32 cellular contexts compared by ENCODE assay signal in the genomic region with DNA sequence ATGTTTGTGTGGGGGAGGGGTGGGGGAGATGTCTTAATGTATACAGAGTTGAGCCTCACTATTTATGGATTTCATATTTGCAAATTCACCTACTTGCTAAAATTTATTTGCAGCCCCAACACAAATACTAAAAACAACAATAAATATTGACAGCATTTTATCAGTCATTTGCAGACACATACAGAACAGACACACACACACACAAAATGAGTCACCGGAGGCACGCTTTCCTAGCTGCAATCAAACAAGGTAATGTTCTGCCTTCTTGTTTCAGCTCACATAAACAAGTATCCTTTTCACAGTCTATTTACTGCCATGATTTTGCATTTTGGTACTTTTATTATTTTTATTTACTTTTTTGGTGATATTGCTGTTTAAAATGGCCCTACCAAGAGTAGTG.
A peak's percentile ranks its signal among the peaks of the same experiment; 100 is the strongest.
DNase-seq lines count a peak whose midpoint lies in the region; ATAC-seq and TF ChIP-seq lines count a peak whose summit lies in the region.
"Had no signal": no experiment of that assay in that cellular context is flagged by ENCODE, and none has a peak within 500 bp of the region (broad histone marks: within the 10 kb centered on the region; RNA-seq: fewer than 3 reads in every experiment).

No MANE protein-coding gene starts in this region.

- no peak overlapping the region for H3K27ac Mint-ChIP-seq in activated CD4-positive, alpha-beta T cell treated with anti-CD3 and anti-CD28 coated beads for 36 hours
- H3K27ac Mint-ChIP-seq: activated T-helper 2 cell treated with anti-CD3 and anti-CD28 coated beads, Interferon-gamma antibody, Interleukin-2, Interleukin-4, amounts not matched to agents 10 μg/mL and 5 μg/mL and 100 μg/mL, durations not matched to agents 14 hours and 24 hours and 36 hours; natural killer cell; stimulated activated memory B cell treated with anti-CD40 and anti-IgM and Interleukin-4, amounts not matched to agents 10 μg/mL and 1 μg/mL and 100 μg/mL, for 72 hours; type B pancreatic cell had no signal

- intact Hi-C loops in mammary epithelial cell (cut with micrococcal nuclease), result loop anchor here (1.0 kb wide), 1 partner anchor 90 kb away; a partner anchor contains a TSS
- intact Hi-C loops in activated CD4-positive, alpha-beta T cell treated with anti-CD3 and anti-CD28 coated beads for 36 hours (cut with DNase I, micrococcal nuclease), result loop anchor here in 1 of 2 experiments (5.0 kb wide), 1 partner anchor 208 kb away; a partner anchor contains a TSS

- H4K8ac ChIP-seq in mesendoderm (ENCODE audit: low read depth, low read length), result no peak overlapping the region

- TF ChIP-seq CTCF in mammary epithelial cell (conservative IDR thresholded peaks at IDR 0.05 in 1 of 2, IDR thresholded peaks at IDR 0.05 in 1 of 2; ENCODE audit: extremely low read depth in 1 of 2, insufficient read depth in 1 of 2, low read depth in 1 of 2, low read length in 2 of 2), result no peak
- TF ChIP-seq CTCF in fibroblast of pulmonary artery (IDR thresholded peaks at IDR 0.05; ENCODE audit: low read length, missing control alignments), result no peak

- H2BK5ac ChIP-seq in mesendoderm (ENCODE audit: low read length), result no peak overlapping the region

- CTCF ChIA-PET in mammary epithelial cell (lab: Charles Lee; ENCODE audit: low non-redundant PET), result no interaction called here
- CTCF ChIA-PET in activated CD4-positive, alpha-beta T cell treated with anti-CD3 and anti-CD28 coated beads for 36 hours (lab: Charles Lee), result interaction anchor here (6.1 kb wide), 1 partner anchor 114 kb away, joined by 152 read pairs; no protein-coding TSS in a partner anchor

- POLR2A ChIA-PET in activated CD4-positive, alpha-beta T cell treated with anti-CD3 and anti-CD28 coated beads for 36 hours (lab: Charles Lee), result no interaction called here

- no peaks in the 10 kb centered on the region for H3K79me1 ChIP-seq in mesendoderm (ENCODE audit: low read length)

- H3K36me3 Mint-ChIP-seq in activated CD4-positive, alpha-beta T cell treated with anti-CD3 and anti-CD28 coated beads for 36 hours (ENCODE audit: low read depth), result no peaks in the 10 kb centered on the region
- H3K36me3 Mint-ChIP-seq: natural killer cell; stimulated activated memory B cell treated with anti-CD40 and anti-IgM and Interleukin-4, amounts not matched to agents 10 μg/mL and 1 μg/mL and 100 μg/mL, for 72 hours; type B pancreatic cell had no signal

- H2AFZ ChIP-seq in mammary epithelial cell (ENCODE audit: low read depth, low read length), result no peak overlapping the region

- DNase-seq in COLO829 (ENCODE audit: low spot score) (peak; percentile 7), MG63 (peak; percentile 8), mammary epithelial cell (peak; percentile 41), fibroblast of pulmonary artery (ENCODE audit: low read depth) (peak; percentile 44), NCI-H2171 (lab: John Stamatoyannopoulos, UW) (no peak), superior temporal gyrus (ENCODE audit: extremely low spot score) (no peak), mesendoderm (no peak)
- no peak for DNase-seq in activated CD4-positive, alpha-beta T cell treated with anti-CD3 and anti-CD28 coated beads for 36 hours
- DNase-seq: ACHN; activated CD8-positive, alpha-beta memory T cell treated with anti-CD3 and anti-CD28 coated beads for 24 hours; activated naive CD4-positive, alpha-beta T cell treated with anti-CD3 and anti-CD28 coated beads, Interleukin-2, amount 50 U/mL, for 16 hours; activated T-cell treated with anti-CD3 and anti-CD28 coated beads for 4 hours; amniotic stem cell; DMS79; effector memory CD4-positive, alpha-beta T cell; gastrocnemius medialis; GF-D8; GOT3; KBM-7; lower lobe of right lung; MM.1S; mucosa of descending colon; natural killer cell; NCI-H2029; nucleus accumbens; psoas muscle had no signal

- H3K27me3 ChIP-seq in MG63 (peaks cover 2% of the 10 kb centered on the region; the same call in 1 of the 2 replicates), mammary epithelial cell (ENCODE audit: insufficient read depth, low read length) (no peaks in the 10 kb centered on the region), mesendoderm (ENCODE audit: insufficient read depth, low read length, poor library complexity) (no peaks in the 10 kb centered on the region)
- H3K27me3 ChIP-seq: cardiac muscle cell, gastrocnemius medialis had no signal

- no peak overlapping the region for H3K27ac ChIP-seq in mammary epithelial cell (ENCODE audit: insufficient read depth, low read depth, low read length)
- no peak overlapping the region for H3K27ac ChIP-seq in mesendoderm (ENCODE audit: low read depth, low read length)
- H3K27ac ChIP-seq: cardiac muscle cell, coronary artery, gastrocnemius medialis, lower lobe of right lung, psoas muscle had no signal

- no peak overlapping the region for H2BK15ac ChIP-seq in mesendoderm (replicated peaks; ENCODE audit: low read depth)

- no peak overlapping the region for H3K56ac ChIP-seq in mesendoderm (ENCODE audit: low read length)

- H3K27me3 Mint-ChIP-seq in activated CD4-positive, alpha-beta T cell treated with anti-CD3 and anti-CD28 coated beads for 36 hours, result peaks cover 4% of the 10 kb centered on the region
- H3K27me3 Mint-ChIP-seq: stimulated activated memory B cell treated with anti-CD40 and anti-IgM and Interleukin-4, amounts not matched to agents 10 μg/mL and 1 μg/mL and 100 μg/mL, for 72 hours; type B pancreatic cell had no signal

- H2AK5ac ChIP-seq in mesendoderm (ENCODE audit: low read length), result no peak overlapping the region

- H3K9me3 Mint-ChIP-seq in activated CD4-positive, alpha-beta T cell treated with anti-CD3 and anti-CD28 coated beads for 36 hours (ENCODE audit: low read depth), result no peaks in the 10 kb centered on the region
- H3K9me3 Mint-ChIP-seq: activated T-helper 2 cell treated with anti-CD3 and anti-CD28 coated beads, Interferon-gamma antibody, Interleukin-2, Interleukin-4, amounts not matched to agents 10 μg/mL and 5 μg/mL and 100 μg/mL, durations not matched to agents 14 hours and 24 hours and 36 hours; natural killer cell; stimulated activated memory B cell treated with anti-CD40 and anti-IgM and Interleukin-4, amounts not matched to agents 10 μg/mL and 1 μg/mL and 100 μg/mL, for 72 hours; type B pancreatic cell had no signal

- H3K4ac ChIP-seq in mesendoderm (ENCODE audit: low read depth, low read length), result no peak overlapping the region

- H3K79me2 ChIP-seq in mammary epithelial cell (ENCODE audit: insufficient read depth, low read length) (no peaks in the 10 kb centered on the region), mesendoderm (ENCODE audit: control insufficient read depth, insufficient read depth, low read length) (no peaks in the 10 kb centered on the region)

- H3K4me3 Mint-ChIP-seq in activated CD4-positive, alpha-beta T cell treated with anti-CD3 and anti-CD28 coated beads for 36 hours, result no peak overlapping the region
- H3K4me3 Mint-ChIP-seq: natural killer cell; stimulated activated memory B cell treated with anti-CD40 and anti-IgM and Interleukin-4, amounts not matched to agents 10 μg/mL and 1 μg/mL and 100 μg/mL, for 72 hours; type B pancreatic cell had no signal

- in situ Hi-C loops in mammary epithelial cell (cut with MboI; ENCODE audit: low sequenced_read_pairs in 2 of 2), result no loop called here

- H3K23ac ChIP-seq in mesendoderm (ENCODE audit: low read length), result no peak overlapping the region

- no peak overlapping the region for H2BK120ac ChIP-seq in mesendoderm (ENCODE audit: low read depth, low read length)

- H3K4me1 ChIP-seq in mammary epithelial cell (ENCODE audit: insufficient read depth, low read length) (peaks cover 18% of the 10 kb centered on the region), mesendoderm (ENCODE audit: control insufficient read depth, low read depth, low read length) (no peaks in the 10 kb centered on the region)
- H3K4me1 ChIP-seq: gastrocnemius medialis, lower lobe of right lung, psoas muscle had no signal

- dilution Hi-C loops in mammary epithelial cell (cut with HindIII; ENCODE audit: low sequenced_read_pairs), result loop anchor here (5.0 kb wide), 1 partner anchor 88 kb away; a partner anchor contains a TSS

- H3K4me2 ChIP-seq in mammary epithelial cell (ENCODE audit: insufficient read depth, low read depth, low read length) (no peak overlapping the region), mesendoderm (ENCODE audit: low read length) (no peak overlapping the region)

- H3K18ac ChIP-seq in mesendoderm (ENCODE audit: low read length), result no peak overlapping the region

- no peak overlapping the region for H4K5ac ChIP-seq in mesendoderm (ENCODE audit: low read length)

- WGBS in mammary epithelial cell (ENCODE audit: low coverage, missing lambda C conversion rate), result 83% methylated on average over 2 of the region's 2 CpGs
- WGBS in mesendoderm (ENCODE audit: extremely low coverage, insufficient coverage, low lambda C conversion rate), result no CpG with 5 or more reads among the region's 2 CpGs

- H3K4me3 ChIP-seq in MG63 (no peak overlapping the region), mammary epithelial cell (replicated peaks in 1 of 3; ENCODE audit: insufficient read depth in 1 of 3, low read depth in 2 of 3, low read length in 3 of 3) (no peak overlapping the region), fibroblast of pulmonary artery (replicated peaks; ENCODE audit: low read depth, low read length) (no peak overlapping the region), mesendoderm (ENCODE audit: low read length) (no peak overlapping the region)
- H3K4me3 ChIP-seq: cardiac muscle cell, coronary artery, gastrocnemius medialis, lower lobe of right lung, mucosa of descending colon, psoas muscle had no signal

- H4K20me1 ChIP-seq in mammary epithelial cell (ENCODE audit: insufficient read depth, low read length), result no peaks in the 10 kb centered on the region

- H3K9ac ChIP-seq in mammary epithelial cell (ENCODE audit: insufficient read depth, low read length), result no peak overlapping the region
- H3K9ac ChIP-seq in mesendoderm (ENCODE audit: low read length), result no peak overlapping the region

- no TSS peak for BruUV-seq in mammary epithelial cell (replicated peaks; lab: Mats Ljungman, UMichigan)

- no peaks in the 10 kb centered on the region for H3K4me1 Mint-ChIP-seq in activated CD4-positive, alpha-beta T cell treated with anti-CD3 and anti-CD28 coated beads for 36 hours
- H3K4me1 Mint-ChIP-seq: natural killer cell; stimulated activated memory B cell treated with anti-CD40 and anti-IgM and Interleukin-4, amounts not matched to agents 10 μg/mL and 1 μg/mL and 100 μg/mL, for 72 hours had no signal

- no peak for ATAC-seq in activated CD4-positive, alpha-beta T cell treated with anti-CD3 and anti-CD28 coated beads for 36 hours
- ATAC-seq: gastrocnemius medialis; lower lobe of right lung; mucosa of descending colon; natural killer cell; psoas muscle; Right ventricle myocardium inferior; stimulated activated memory B cell treated with anti-CD40 and anti-IgM and Interleukin-4, amounts not matched to agents 10 μg/mL and 1 μg/mL and 100 μg/mL, for 72 hours had no signal

- no peaks in the 10 kb centered on the region for H3K9me3 ChIP-seq in MG63
- no peaks in the 10 kb centered on the region for H3K9me3 ChIP-seq in mammary epithelial cell (replicated peaks; ENCODE audit: insufficient read depth, low read length)
- H3K9me3 ChIP-seq: gastrocnemius medialis, lower lobe of right lung, mucosa of descending colon, psoas muscle had no signal

- H3K36me3 ChIP-seq in MG63 (no peaks in the 10 kb centered on the region), mammary epithelial cell (ENCODE audit: insufficient read depth, low read length) (no peaks in the 10 kb centered on the region), mesendoderm (ENCODE audit: control insufficient read depth, insufficient read depth, low read length) (no peaks in the 10 kb centered on the region)
- H3K36me3 ChIP-seq: cardiac muscle cell, gastrocnemius medialis, lower lobe of right lung had no signal

Comparison
In these comparisons a context has a peak if more than half of its experiments do, and no peak if none do; other contexts are left out.
1. DNase-seq: peak in COLO829 (single experiment), MG63 (single experiment), mammary epithelial cell (single experiment) and fibroblast of pulmonary artery (single experiment); none in NCI-H2171 (single experiment), superior temporal gyrus (single experiment), activated CD4-positive, alpha-beta T cell treated with anti-CD3 and anti-CD28 coated beads for 36 hours (single experiment) and mesendoderm (single experiment).